In the genomic region with DNA sequence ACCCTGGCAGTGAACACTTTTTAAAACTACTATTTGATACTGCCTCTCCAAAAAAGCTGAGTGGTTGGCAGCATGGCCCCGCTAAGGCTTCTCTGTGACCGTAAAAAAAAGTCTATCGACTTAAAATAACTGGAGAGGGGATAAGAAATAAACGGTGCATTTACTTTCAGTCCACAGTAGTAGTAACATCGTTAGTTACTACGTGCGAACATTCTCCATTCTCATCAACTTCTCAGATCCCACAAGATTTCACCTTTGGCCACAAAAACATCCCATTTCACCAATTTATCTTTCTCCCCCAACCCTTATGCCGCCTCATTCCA, we compare ENCODE assay signal across 9 cellular contexts. TPM values are rescaled to one million over a fixed set of nuclear protein-coding genes. Genes with fewer than 3 reads are reported as not detected.
DNase-seq lines count a peak whose midpoint lies in the region; ATAC-seq and TF ChIP-seq lines count a peak whose summit lies in the region.
"Had no signal": no experiment of that assay in that cellular context is flagged by ENCODE, and none has a peak within 500 bp of the region (broad histone marks: within the 10 kb centered on the region; RNA-seq: fewer than 3 reads in every experiment).

No MANE protein-coding gene starts in this region.

- DNase-seq in epithelial cell of prostate (ENCODE audit: low read depth, low spot score) = no peak
- DNase-seq in osteocyte (ENCODE audit: extremely low spot score, unreplicated experiment) = no peak
- no peak for DNase-seq in HuH-7.5 (ENCODE audit: low spot score)
- no peak for DNase-seq in mesenteric fat pad (ENCODE audit: low spot score)
- no peak for DNase-seq in AG20443 (ENCODE audit: low spot score)

- H3K27me3 Mint-ChIP-seq in osteocyte (ENCODE audit: unreplicated experiment) = no peaks in the 10 kb centered on the region

- no peak overlapping the region for H2AFZ ChIP-seq in OCI-LY1 (ENCODE audit: low read length)

- H3K9me2 ChIP-seq in OCI-LY1 (ENCODE audit: low read depth, low read length) = no peaks in the 10 kb centered on the region

- H3K36me3 ChIP-seq in OCI-LY1 (ENCODE audit: insufficient read depth, low read length) = peaks cover 31% of the 10 kb centered on the region

- H3K4me2 ChIP-seq in OCI-LY1 (ENCODE audit: low read length) = peak overlapping the region; percentile 91

- H3K9me3 Mint-ChIP-seq in osteocyte (ENCODE audit: unreplicated experiment) = no peaks in the 10 kb centered on the region

- no peaks in the 10 kb centered on the region for H3F3A ChIP-seq in OCI-LY1 (ENCODE audit: insufficient read depth, low read length)

- H3K27me3 ChIP-seq in OCI-LY1 (ENCODE audit: insufficient read depth, low read length) = no peaks in the 10 kb centered on the region

- peak overlapping the region; percentile 97 for H3K27ac Mint-ChIP-seq in osteocyte (ENCODE audit: unreplicated experiment)

- peaks cover 18% of the 10 kb centered on the region for H3K4me1 Mint-ChIP-seq in osteocyte (ENCODE audit: unreplicated experiment)

- peaks cover 12% of the 10 kb centered on the region for H3K36me3 Mint-ChIP-seq in osteocyte (ENCODE audit: unreplicated experiment)

- peak overlapping the region; percentile 80 for H3K4me3 ChIP-seq in OCI-LY1 (ENCODE audit: low read depth, low read length, poor library complexity, severe bottlenecking)

- H3K79me2 ChIP-seq in OCI-LY1 (ENCODE audit: insufficient read depth, low read length) = peaks cover 20% of the 10 kb centered on the region

- peaks cover 27% of the 10 kb centered on the region for H3K4me1 ChIP-seq in OCI-LY1 (ENCODE audit: insufficient read depth, low read length, severe bottlenecking)

- H3K4me3 Mint-ChIP-seq in osteocyte (ENCODE audit: unreplicated experiment) = peak overlapping the region; percentile 95

- H3K27ac ChIP-seq in OCI-LY1 (ENCODE audit: low read depth, low read length, poor library complexity, severe bottlenecking) = peak overlapping the region; percentile 77
- H3K27ac ChIP-seq in epithelial cell of prostate = peak overlapping the region; percentile 57

- H4K20me1 ChIP-seq in OCI-LY1 (ENCODE audit: insufficient read depth, low read length) = no peaks in the 10 kb centered on the region

- peak overlapping the region; percentile 86 for H3K9ac ChIP-seq in OCI-LY1 (ENCODE audit: low read length)

- TF ChIP-seq CTCF in OCI-LY1 (IDR thresholded peaks at IDR 0.05; ENCODE audit: low read length) (no peak), osteocyte (IDR thresholded peaks at IDR 0.05) (no peak)

- H3K9me3 ChIP-seq in OCI-LY1 (ENCODE audit: low read length) = no peaks in the 10 kb centered on the region

- ATAC-seq in GM18508 (IDR thresholded peaks at IDR 0.05; ENCODE audit: insufficient read depth, unreplicated experiment) (peak; percentile 7), HG02588 (IDR thresholded peaks at IDR 0.05; ENCODE audit: unreplicated experiment) (peak; percentile 19)

RNA-seq across cellular contexts. Expression of gene EXOSC9, which starts 0.5 kb away (rescaled TPM):
- 23.3 and 24.0 TPM in 2 replicates for total RNA-seq in osteocyte
- 10.7 TPM for total RNA-seq in mesenteric fat pad

RNA-seq across cellular contexts. Expression of gene CCNA2, which starts 23.1 kb away (rescaled TPM):
- 9.6 and 10.6 TPM in 2 replicates for total RNA-seq in osteocyte
- 0.39 TPM for total RNA-seq in mesenteric fat pad

RNA-seq across cellular contexts. Expression of gene SMIM43, which starts 35.6 kb away (rescaled TPM):
- total RNA-seq in osteocyte (not detected in 2 replicates), mesenteric fat pad (not detected)
- total RNA-seq: activated CD8-positive, alpha-beta memory T cell treated with anti-CD3 and anti-CD28 coated beads for 36 hours had no signal
